19 cellular contexts compared by ENCODE assay signal in the genomic region with DNA sequence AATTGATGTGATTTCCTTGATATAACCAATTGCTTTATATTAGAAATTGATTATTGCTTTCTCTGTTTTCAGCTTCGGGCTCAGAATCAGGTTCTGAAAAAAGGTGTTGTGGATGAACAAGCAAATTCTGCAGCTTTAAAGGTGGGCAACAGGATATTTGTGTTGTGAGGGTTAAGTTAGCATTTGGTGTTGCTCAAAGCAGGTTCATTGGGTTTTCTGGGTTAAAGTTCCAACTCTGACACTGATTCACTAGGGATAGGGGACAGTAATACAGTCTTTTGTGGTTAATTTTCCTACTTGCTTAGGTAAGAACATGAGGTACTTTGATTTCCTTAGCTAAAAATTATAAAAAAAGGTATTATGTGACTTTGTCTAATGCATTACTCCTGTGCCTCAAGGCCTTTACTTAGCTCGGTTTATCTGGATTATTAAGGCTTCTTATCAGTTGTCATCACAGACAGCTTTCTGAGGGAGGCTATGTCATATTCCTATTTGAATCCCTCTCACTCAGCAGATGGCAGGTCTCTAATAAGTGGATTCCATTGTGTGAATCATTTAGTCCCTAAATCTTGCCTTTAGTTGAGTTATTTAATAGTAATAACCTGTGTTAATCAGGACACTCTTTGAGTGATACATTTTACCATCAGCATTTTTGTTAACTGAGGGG. TPM values are rescaled to one million over a fixed set of nuclear protein-coding genes. Genes with fewer than 3 reads are reported as not detected.
DNase-seq lines count a peak whose midpoint lies in the region; ATAC-seq and TF ChIP-seq lines count a peak whose summit lies in the region.
"Had no signal": no experiment of that assay in that cellular context is flagged by ENCODE, and none has a peak within 500 bp of the region (broad histone marks: within the 10 kb centered on the region; RNA-seq: fewer than 3 reads in every experiment).

No MANE protein-coding gene starts in this region.

- H3K36me3 ChIP-seq in HEK293 (ENCODE audit: control insufficient read depth in 2 of 2, insufficient read depth in 1 of 2, low read length in 2 of 2) (peaks cover 13 to 28% of the 10 kb centered on the region in 2 experiments), neural cell (ENCODE audit: insufficient read depth, low read length) (no peaks in the 10 kb centered on the region), H7 (replicated peaks; ENCODE audit: control insufficient read depth, insufficient read depth, low read length) (peaks cover 4% of the 10 kb centered on the region)
- H3K36me3 ChIP-seq: prostate gland had no signal

- H3K4me2 ChIP-seq in neural cell (ENCODE audit: low read length), result peak overlapping the region; percentile 13

- CTCF ChIA-PET in HEK293 (lab: Yijun Ruan, JAX), result interaction anchor here (0.7 to 1.8 kb wide), 4 partner anchors 20 to 137 kb away, joined by 3 to 4 read pairs (median 4); no protein-coding TSS in a partner anchor

- peak overlapping the region; percentile 26 for H3K9ac ChIP-seq in neural cell (ENCODE audit: low read length)
- H3K9ac ChIP-seq: GM23248 had no signal

- DNase-seq in NCI-H82 treated with DMSO at 0.1 percent for 48 hours (lab: John Stamatoyannopoulos, UW; ENCODE audit: unreplicated experiment) (peak; percentile 95), mesenteric fat pad (ENCODE audit: low spot score) (no peak), H7 (no peak)
- no peak for DNase-seq in effector memory CD8-positive, alpha-beta T cell
- DNase-seq: activated CD4-positive, CD25-positive, alpha-beta regulatory T cell; activated naive CD4-positive, alpha-beta T cell; AML-193; dermis blood vessel endothelial cell; GM23248; KBM-7; T-helper 1 cell; thyroid gland had no signal

- H3K9me3 ChIP-seq in HEK293 (ENCODE audit: control insufficient read depth, insufficient read depth, low read depth, low read length) (no peaks in the 10 kb centered on the region), neural cell (ENCODE audit: low read length) (no peaks in the 10 kb centered on the region)
- H3K9me3 ChIP-seq: esophagus muscularis mucosa, prostate gland, thyroid gland had no signal

- no peaks in the 10 kb centered on the region for H3F3A ChIP-seq in neural cell (ENCODE audit: insufficient read depth, low read length, poor library complexity, severe bottlenecking)

- H4K20me1 ChIP-seq in neural cell (ENCODE audit: insufficient read depth), result no peaks in the 10 kb centered on the region

- H3K4me3 Mint-ChIP-seq in effector memory CD8-positive, alpha-beta T cell, result no peak overlapping the region
- H3K4me3 Mint-ChIP-seq: natural killer cell treated with Interleukin-12 subunit alpha and Interleukin-12 subunit beta and Interleukin-15 and Interleukin-18, amount 100 ng/mL, for 72 hours had no signal

- peaks cover 11 to 42% of the 10 kb centered on the region in 2 donors for H3K4me1 Mint-ChIP-seq in effector memory CD8-positive, alpha-beta T cell (ENCODE audit: low read depth in 2 of 2)

- no peak overlapping the region for H2AFZ ChIP-seq in neural cell (ENCODE audit: low read depth, low read length)
- H2AFZ ChIP-seq: GM23248 had no signal

- no peaks in the 10 kb centered on the region for H3K9me3 Mint-ChIP-seq in effector memory CD8-positive, alpha-beta T cell
- H3K9me3 Mint-ChIP-seq: natural killer cell treated with Interleukin-12 subunit alpha and Interleukin-12 subunit beta and Interleukin-15 and Interleukin-18, amount 100 ng/mL, for 72 hours had no signal

- peaks cover 42% of the 10 kb centered on the region for H3K36me3 Mint-ChIP-seq in effector memory CD8-positive, alpha-beta T cell (ENCODE audit: insufficient read depth)

- peak; percentile 86 for TF ChIP-seq EP300 in neural cell (conservative IDR thresholded peaks at IDR 0.05; ENCODE audit: poor library complexity, severe bottlenecking)

- TF ChIP-seq RAD21 in neural cell (conservative IDR thresholded peaks at IDR 0.05), result no peak

- POLR2A ChIA-PET in HEK293 (lab: Yijun Ruan, JAX), result no interaction called here

- H3K4me1 ChIP-seq in HEK293 (ENCODE audit: control insufficient read depth, insufficient read depth, low read length), result peaks cover 2% of the 10 kb centered on the region; the same call in 1 of the 2 replicates

- H3K79me2 ChIP-seq in neural cell (replicated peaks; ENCODE audit: insufficient read depth, low read length), result peaks cover 2% of the 10 kb centered on the region

- TF ChIP-seq CTCF in HEK293 (tag by site-specific recombination; IDR thresholded peaks at IDR 0.05) (no peak), neural cell (IDR thresholded peaks at IDR 0.05; ENCODE audit: poor library complexity, severe bottlenecking) (no peak)

- H3K4me3 ChIP-seq in HEK293 (ENCODE audit: low read depth, low read length) (no peak overlapping the region), neural cell (ENCODE audit: low read length) (peak overlapping the region; percentile 11), H7 (ENCODE audit: insufficient read depth, low read depth, low read length) (no peak overlapping the region)
- H3K4me3 ChIP-seq: esophagus muscularis mucosa, GM23248, lung, prostate gland, thyroid gland had no signal

- no peaks in the 10 kb centered on the region for H3K27me3 Mint-ChIP-seq in effector memory CD8-positive, alpha-beta T cell
- H3K27me3 Mint-ChIP-seq: natural killer cell treated with Interleukin-12 subunit alpha and Interleukin-12 subunit beta and Interleukin-15 and Interleukin-18, amount 100 ng/mL, for 72 hours had no signal

- H3K27ac ChIP-seq in HEK293 (ENCODE audit: extremely low read depth, low read depth, low read length), result no peak overlapping the region
- peak overlapping the region; percentile 69 for H3K27ac ChIP-seq in neural cell (ENCODE audit: low read length)
- H3K27ac ChIP-seq: GM23248, prostate gland had no signal

- H3K9me2 ChIP-seq in neural cell (ENCODE audit: insufficient read depth, low read length), result no peaks in the 10 kb centered on the region

- no peaks in the 10 kb centered on the region for H3K27me3 ChIP-seq in neural cell (ENCODE audit: insufficient read depth, low read depth, low read length)
- no peaks in the 10 kb centered on the region for H3K27me3 ChIP-seq in H7 (ENCODE audit: control insufficient read depth, insufficient read depth, low read length)
- H3K27me3 ChIP-seq: esophagus muscularis mucosa, thyroid gland had no signal

- no peak for ATAC-seq in effector memory CD8-positive, alpha-beta T cell (replicated peaks)
- ATAC-seq in GM21526 (IDR thresholded peaks at IDR 0.05; ENCODE audit: low FRiP score, unreplicated experiment), result no peak
- ATAC-seq: natural killer cell treated with Interleukin-12 subunit alpha and Interleukin-12 subunit beta and Interleukin-15 and Interleukin-18, amount 100 ng/mL, for 72 hours had no signal

- H3K27ac Mint-ChIP-seq in effector memory CD8-positive, alpha-beta T cell, result peak overlapping the region; percentile 20 to 79
- H3K27ac Mint-ChIP-seq: natural killer cell treated with Interleukin-12 subunit alpha and Interleukin-12 subunit beta and Interleukin-15 and Interleukin-18, amount 100 ng/mL, for 72 hours had no signal

TF ChIP-seq in HEK293, 187 proteins besides CTCF, POLR2A, EP300 and RAD21:
- 0 out of 2 replicates have a peak, but pooled peaks have one; percentile 49 for TF ChIP-seq ZNF660 (tag by site-specific recombination; IDR thresholded peaks at IDR 0.05)
- no peak for TF ChIP-seq GLI4 (tag by site-specific recombination; IDR thresholded peaks at IDR 0.05)
TF ChIP-seq in HEK293: peak in this region for 1.

TF ChIP-seq in neural cell, 6 proteins besides CTCF, POLR2A, EP300 and RAD21:
- TF ChIP-seq EZH2 (IDR thresholded peaks at IDR 0.05; ENCODE audit: borderline replicate concordance, insufficient read depth, low read length, poor library complexity, severe bottlenecking), result no peak
- peak; percentile 49 for TF ChIP-seq POLR2AphosphoS5 (IDR thresholded peaks at IDR 0.05)
- no peak for TF ChIP-seq TAF1 (IDR thresholded peaks at IDR 0.05; ENCODE audit: low read depth)
- TF ChIP-seq SMC3 (conservative IDR thresholded peaks at IDR 0.05; ENCODE audit: poor library complexity), result no peak
- TF ChIP-seq REST (IDR thresholded peaks at IDR 0.05; ENCODE audit: borderline replicate concordance), result peak; percentile 7

RNA-seq across cellular contexts. Expression of gene PPP1R21, which starts 10.5 kb away (rescaled TPM):
- polyA plus RNA-seq in neural cell, result 61.8 and 66.2 TPM in 2 replicates
- polyA minus RNA-seq in neural cell, result 61.1 and 62.1 TPM in 2 replicates
- total RNA-seq in mesenteric fat pad, result 26.8 TPM
- total RNA-seq in H7 (2014; rRNA removed; shearing (Covaris generic)), result 21.7 and 22.1 TPM in 2 replicates
